8 cellular contexts compared by ENCODE assay signal in the genomic region with DNA sequence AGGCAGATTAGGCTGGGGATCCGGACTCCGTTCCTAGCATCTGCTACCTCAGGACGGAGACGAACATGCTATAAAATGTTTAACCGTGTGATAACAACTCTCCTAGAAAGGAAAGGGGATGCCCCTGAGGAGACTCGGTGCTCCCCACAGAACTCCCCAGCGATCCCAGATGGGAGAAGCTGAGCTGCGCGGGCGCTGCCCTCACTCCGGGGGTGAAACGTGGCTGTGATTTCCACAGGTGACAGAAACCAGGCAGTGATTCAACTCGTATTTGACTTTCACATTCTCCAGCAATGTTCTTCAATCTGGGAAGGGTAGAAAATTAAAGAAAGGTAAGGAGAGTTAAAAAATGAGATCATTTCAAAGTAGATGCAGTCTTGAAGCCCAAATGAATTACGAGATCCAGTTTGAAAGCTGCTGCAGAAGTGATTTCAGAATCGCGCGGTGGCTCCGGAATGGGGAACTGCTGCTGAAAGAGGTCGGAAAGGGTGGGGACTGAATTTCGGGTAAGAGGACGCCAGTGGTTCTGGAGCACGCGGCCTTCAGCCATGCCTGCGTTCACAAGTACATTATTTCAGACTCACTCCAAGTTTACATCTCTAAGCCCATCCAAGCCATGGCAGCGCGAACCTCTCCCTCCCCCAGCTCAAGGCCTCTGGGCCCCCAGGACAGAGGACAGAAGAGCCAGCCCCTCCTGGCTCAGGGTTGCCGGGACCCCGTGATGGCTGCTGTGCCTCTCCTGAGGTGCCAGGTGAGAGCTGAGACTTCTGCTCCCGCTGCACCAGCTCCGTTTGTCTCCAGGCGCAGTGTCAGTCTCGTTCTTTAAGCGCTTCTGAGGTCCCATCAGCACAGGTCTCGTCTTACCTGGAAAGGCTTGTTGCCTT. TPM values are rescaled to one million over a fixed set of nuclear protein-coding genes. Genes with fewer than 3 reads are reported as not detected.
DNase-seq lines count a peak whose midpoint lies in the region; ATAC-seq and TF ChIP-seq lines count a peak whose summit lies in the region.

No MANE protein-coding gene starts in this region.

- H3K27me3 Mint-ChIP-seq in activated naive CD8-positive, alpha-beta T cell = peaks cover 3% of the 10 kb centered on the region
- peaks cover 0 to 14% (median 5%) of the 10 kb centered on the region in 3 donors for H3K27me3 Mint-ChIP-seq in immature natural killer cell (ENCODE audit: low read depth in 3 of 3)

- no peaks in the 10 kb centered on the region for H3K9me3 Mint-ChIP-seq in activated naive CD8-positive, alpha-beta T cell (ENCODE audit: low read depth)
- no peaks in the 10 kb centered on the region for H3K9me3 Mint-ChIP-seq in immature natural killer cell

- peak; percentile 5 for ATAC-seq in HG02642 (IDR thresholded peaks at IDR 0.05; ENCODE audit: poor library complexity, unreplicated experiment)
- ATAC-seq in HG03571 (IDR thresholded peaks at IDR 0.05; ENCODE audit: unreplicated experiment) = no peak

- TF ChIP-seq CTCF in C4-2B (conservative IDR thresholded peaks at IDR 0.05) = no peak
- TF ChIP-seq CTCF in GM13977 (IDR thresholded peaks at IDR 0.05; ENCODE audit: extremely low read depth, insufficient read depth, missing control alignments) = no peak

- H3K4me3 Mint-ChIP-seq in activated naive CD8-positive, alpha-beta T cell = peak overlapping the region; percentile 87
- peak overlapping the region; percentile 80 to 91 (median 85) for H3K4me3 Mint-ChIP-seq in immature natural killer cell

- peaks cover 13% of the 10 kb centered on the region for H3K4me1 Mint-ChIP-seq in activated naive CD8-positive, alpha-beta T cell (ENCODE audit: low read depth)
- H3K4me1 Mint-ChIP-seq in immature natural killer cell = peaks cover 17 to 18% of the 10 kb centered on the region in 2 donors

- H3K27ac Mint-ChIP-seq in activated naive CD8-positive, alpha-beta T cell = no peak overlapping the region
- H3K27ac Mint-ChIP-seq in immature natural killer cell = no peak overlapping the region

- in situ Hi-C loops in GM13977 (cut with MboI; ENCODE audit: low pct_unique_long_range_greater_than_20kb, low sequenced_read_pairs, unreplicated experiment) = no loop called here

- no peak for DNase-seq in immature natural killer cell
- DNase-seq in GM13977 (ENCODE audit: low spot score) = no peak
- no peak for DNase-seq in GOT3 (lab: John Stamatoyannopoulos, UW)

- H3K27ac ChIP-seq in C4-2B = peak overlapping the region; percentile 62
- peak overlapping the region; percentile 75 for H3K27ac ChIP-seq in temporal lobe (ENCODE audit: low read depth, low read length)

- H3K36me3 Mint-ChIP-seq in activated naive CD8-positive, alpha-beta T cell = no peaks in the 10 kb centered on the region
- H3K36me3 Mint-ChIP-seq in immature natural killer cell = peaks cover 0 to 3% (median 0%) of the 10 kb centered on the region in 3 donors

RNA-seq across cellular contexts. Expression of gene ADNP2, which starts 39.5 kb away (rescaled TPM):
- 1 to 10 TPM; 3.6 to 7.2 (median 5.2) TPM for polyA plus RNA-seq in immature natural killer cell
- 17.5 TPM for total RNA-seq in temporal lobe
